ENCODE assay signal across 8 cellular contexts in the genomic region with DNA sequence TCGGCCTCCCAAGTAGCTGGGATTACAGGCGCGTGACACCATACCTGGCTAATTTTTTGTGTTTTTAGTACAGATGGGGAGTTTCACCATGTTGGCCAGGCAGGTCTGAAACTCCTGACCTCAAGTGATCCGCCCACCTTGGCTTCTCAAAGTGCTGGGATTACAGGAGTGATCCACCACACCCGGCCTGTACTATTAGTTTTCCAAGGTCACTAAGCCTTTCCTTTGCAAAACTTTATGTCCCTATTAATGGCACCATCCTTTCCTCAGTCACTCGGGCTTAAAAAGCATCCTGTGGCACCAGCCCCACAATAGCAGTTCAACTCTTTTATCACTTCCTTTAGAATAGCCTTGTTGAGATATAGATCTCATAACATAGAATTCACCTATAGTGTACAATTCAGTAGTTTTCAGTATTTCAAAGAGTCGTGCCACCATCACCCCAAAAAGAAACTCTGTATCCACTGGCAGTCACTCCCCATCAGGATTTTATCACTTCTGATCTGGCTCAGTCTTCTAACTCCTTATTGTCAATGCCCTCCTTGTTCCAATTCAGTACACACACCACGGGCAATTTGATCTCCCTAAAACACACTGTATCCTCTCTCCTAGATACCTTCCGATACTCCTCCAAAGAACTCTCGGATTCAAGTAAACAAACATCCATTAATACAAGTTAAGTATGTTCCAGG. TPM values are rescaled to one million over a fixed set of nuclear protein-coding genes. Genes with fewer than 3 reads are reported as not detected.
DNase-seq lines count a peak whose midpoint lies in the region; ATAC-seq and TF ChIP-seq lines count a peak whose summit lies in the region.

No MANE protein-coding gene starts in this region.

- H3K36me3 ChIP-seq in iPS-20b (ENCODE audit: insufficient read depth, low read depth, low read length) = peaks cover 5% of the 10 kb centered on the region; the same call in 1 of the 2 replicates

- H3K4me1 Mint-ChIP-seq in activated CD4-positive, alpha-beta T cell treated with anti-CD3 and anti-CD28 coated beads for 36 hours = peaks cover 21% of the 10 kb centered on the region
- H3K4me1 Mint-ChIP-seq in activated CD8-positive, alpha-beta T cell treated with anti-CD3 and anti-CD28 coated beads for 36 hours (ENCODE audit: low read depth) = peaks cover 18% of the 10 kb centered on the region

- POLR2A ChIA-PET in activated CD4-positive, alpha-beta T cell treated with anti-CD3 and anti-CD28 coated beads for 36 hours (lab: Charles Lee) = interaction anchor here (0.6 kb wide), 1 partner anchor 13 kb away, joined by 3 read pairs; no protein-coding TSS in a partner anchor
- POLR2A ChIA-PET in activated CD8-positive, alpha-beta T cell treated with anti-CD3 and anti-CD28 coated beads for 36 hours (lab: Charles Lee) = no interaction called here

- H3K9me3 ChIP-seq in iPS-20b (ENCODE audit: insufficient read depth, low read depth, low read length) = no peaks in the 10 kb centered on the region

- no peak for ATAC-seq in activated CD4-positive, alpha-beta T cell treated with anti-CD3 and anti-CD28 coated beads for 36 hours
- no peak for ATAC-seq in activated CD8-positive, alpha-beta T cell treated with anti-CD3 and anti-CD28 coated beads for 36 hours
- no peak for ATAC-seq in HG03280 (IDR thresholded peaks at IDR 0.05; ENCODE audit: unreplicated experiment)
- ATAC-seq in HG03139 (IDR thresholded peaks at IDR 0.05; ENCODE audit: unreplicated experiment) = no peak
- no peak for ATAC-seq in GM18519 (IDR thresholded peaks at IDR 0.05; ENCODE audit: low FRiP score, unreplicated experiment)

- H3K27me3 Mint-ChIP-seq in activated CD4-positive, alpha-beta T cell treated with anti-CD3 and anti-CD28 coated beads for 36 hours = no peaks in the 10 kb centered on the region
- H3K27me3 Mint-ChIP-seq in activated CD8-positive, alpha-beta T cell treated with anti-CD3 and anti-CD28 coated beads for 36 hours = no peaks in the 10 kb centered on the region

- H3K9me3 Mint-ChIP-seq in activated CD4-positive, alpha-beta T cell treated with anti-CD3 and anti-CD28 coated beads for 36 hours (ENCODE audit: low read depth) = no peaks in the 10 kb centered on the region
- H3K9me3 Mint-ChIP-seq in activated CD8-positive, alpha-beta T cell treated with anti-CD3 and anti-CD28 coated beads for 36 hours = no peaks in the 10 kb centered on the region

- peaks cover 15% of the 10 kb centered on the region for H3K36me3 Mint-ChIP-seq in activated CD4-positive, alpha-beta T cell treated with anti-CD3 and anti-CD28 coated beads for 36 hours (ENCODE audit: low read depth)
- H3K36me3 Mint-ChIP-seq in activated CD8-positive, alpha-beta T cell treated with anti-CD3 and anti-CD28 coated beads for 36 hours (ENCODE audit: low read depth) = peaks cover 20% of the 10 kb centered on the region

- DNase-seq in activated CD4-positive, alpha-beta T cell treated with anti-CD3 and anti-CD28 coated beads for 36 hours = no peak
- DNase-seq in activated CD4-positive, alpha-beta T cell treated with anti-CD3 and anti-CD28 coated beads, Interleukin-2, amount 50 U/mL, for 1 hour = no peak
- DNase-seq in activated CD8-positive, alpha-beta T cell treated with anti-CD3 and anti-CD28 coated beads for 36 hours = no peak

- H3K27ac Mint-ChIP-seq in activated CD4-positive, alpha-beta T cell treated with anti-CD3 and anti-CD28 coated beads for 36 hours = peak overlapping the region; percentile 95
- H3K27ac Mint-ChIP-seq in activated CD8-positive, alpha-beta T cell treated with anti-CD3 and anti-CD28 coated beads for 36 hours = peak overlapping the region; percentile 96

- H3K4me3 ChIP-seq in iPS-20b (ENCODE audit: low read length) = peak overlapping the region; percentile 82

- intact Hi-C loops in activated CD4-positive, alpha-beta T cell treated with anti-CD3 and anti-CD28 coated beads for 36 hours (cut with DNase I, micrococcal nuclease) = loop anchor here (1.0 to 5.0 kb wide), 10 partner anchors 9 to 553 kb away; a partner anchor contains a TSS
- intact Hi-C loops in activated CD8-positive, alpha-beta T cell treated with anti-CD3 and anti-CD28 coated beads for 36 hours (cut with micrococcal nuclease) = loop anchor here (5.0 kb wide), 1 partner anchor 70 kb away; no protein-coding TSS in a partner anchor

- peak overlapping the region; percentile 90; the same call in 1 of the 2 replicates for H3K9ac ChIP-seq in iPS-20b (ENCODE audit: low read depth, low read length)

- H3K27ac ChIP-seq in iPS-20b (ENCODE audit: low read length) (peak overlapping the region; percentile 90), temporal lobe (ENCODE audit: low read depth, low read length) (peak overlapping the region; percentile 85)

- no peaks in the 10 kb centered on the region; the same call in 1 of the 2 replicates for H3K4me1 ChIP-seq in iPS-20b (ENCODE audit: insufficient read depth, low read length)

- CTCF ChIA-PET in activated CD4-positive, alpha-beta T cell treated with anti-CD3 and anti-CD28 coated beads for 36 hours (lab: Charles Lee) = no interaction called here
- CTCF ChIA-PET in activated CD8-positive, alpha-beta T cell treated with anti-CD3 and anti-CD28 coated beads for 36 hours (lab: Charles Lee) = no interaction called here

- TF ChIP-seq CTCF in activated CD8-positive, alpha-beta T cell treated with anti-CD3 and anti-CD28 coated beads for 36 hours (IDR thresholded peaks at IDR 0.05) = no peak

- H3K4me3 Mint-ChIP-seq in activated CD4-positive, alpha-beta T cell treated with anti-CD3 and anti-CD28 coated beads for 36 hours = peak overlapping the region; percentile 88
- peak overlapping the region; percentile 92 for H3K4me3 Mint-ChIP-seq in activated CD8-positive, alpha-beta T cell treated with anti-CD3 and anti-CD28 coated beads for 36 hours

- no peaks in the 10 kb centered on the region for H3K27me3 ChIP-seq in iPS-20b (ENCODE audit: insufficient read depth, low read length)

RNA-seq across cellular contexts. Expression of a gene that starts 0.9 kb away (rescaled TPM):
- total RNA-seq in activated CD4-positive, alpha-beta T cell treated with anti-CD3 and anti-CD28 coated beads for 36 hours = 10 to 100 TPM; 34.1 to 34.5 TPM
- 10 to 100 TPM; 36.1 to 38.3 TPM for total RNA-seq in activated CD8-positive, alpha-beta T cell treated with anti-CD3 and anti-CD28 coated beads for 36 hours
- total RNA-seq in temporal lobe = 27.0 TPM

RNA-seq across cellular contexts. Expression of a gene that starts 9.1 kb away (rescaled TPM):
- total RNA-seq in activated CD4-positive, alpha-beta T cell treated with anti-CD3 and anti-CD28 coated beads for 36 hours = 10 to 100 TPM; 83.5 to 95.6 TPM
- total RNA-seq in activated CD8-positive, alpha-beta T cell treated with anti-CD3 and anti-CD28 coated beads for 36 hours = 10 to 100 TPM; 68.1 to 68.2 TPM
- total RNA-seq in temporal lobe = 80.6 TPM
